16 cellular contexts compared by ENCODE assay signal in genomic region chr3:167422396-167422795, GRCh38. TPM values are rescaled to one million over a fixed set of nuclear protein-coding genes. Genes with fewer than 3 reads are reported as not detected.
"Had no signal": no experiment of that assay in that cellular context is flagged by ENCODE, and none has a peak within 500 bp of the region (broad histone marks: within the 10 kb centered on the region; RNA-seq: fewer than 3 reads in every experiment).

No MANE protein-coding gene starts in this region.

RNA-seq across cellular contexts. Expression of gene ZBBX, which starts 42.3 kb away (rescaled TPM):
- total RNA-seq: activated naive CD4-positive, alpha-beta T cell treated with anti-CD3 and anti-CD28 coated beads for 36 hours; activated naive CD4-positive, alpha-beta T cell treated with anti-CD3 and anti-CD28 coated beads, Interleukin-2, amount 50 U/mL, for 72 hours; activated naive CD8-positive, alpha-beta T cell treated with anti-CD3 and anti-CD28 coated beads for 36 hours; activated naive CD8-positive, alpha-beta T cell treated with anti-CD3 and anti-CD28 coated beads, Interleukin-2, amount 10 ng/mL, durations not matched to agents 7 days and 5 days; activated T-cell treated with anti-CD3 and anti-CD28 coated beads, Interleukin-2, amount 50 U/mL, for 4 hours; activated T-cell treated with anti-CD3 and anti-CD28 coated beads, Interleukin-2, amount 50 U/mL, for 72 hours; activated T-helper 1 cell treated with anti-CD3 and anti-CD28 coated beads, Interleukin-12 subunit alpha, Interleukin-12 subunit beta, Interleukin-2, Interleukin-4 antibody, amounts not matched to agents 30 ng/mL and 10 ng/mL and 1 ng/mL, durations not matched to agents 14 hours and 24 hours and 36 hours; activated T-helper 17 cell treated with anti-CD3 and anti-CD28 coated beads, Interleukin-2, amount 50 U/mL, for 72 hours; activated T-helper 2 cell treated with anti-CD3 and anti-CD28 coated beads, Interferon-gamma antibody, Interleukin-2, Interleukin-4, amounts not matched to agents 10 μg/mL and 5 μg/mL and 100 μg/mL, durations not matched to agents 14 hours and 24 hours and 36 hours; adrenal gland; aorta; ascending aorta; breast epithelium; chondrocyte had no signal
- polyA plus RNA-seq: aorta had no signal

RNA-seq across cellular contexts. Expression of gene SERPINI2, which starts 51.4 kb away (rescaled TPM):
- total RNA-seq: activated naive CD4-positive, alpha-beta T cell treated with anti-CD3 and anti-CD28 coated beads for 36 hours; activated naive CD4-positive, alpha-beta T cell treated with anti-CD3 and anti-CD28 coated beads, Interleukin-2, amount 50 U/mL, for 72 hours; activated naive CD8-positive, alpha-beta T cell treated with anti-CD3 and anti-CD28 coated beads for 36 hours; activated naive CD8-positive, alpha-beta T cell treated with anti-CD3 and anti-CD28 coated beads, Interleukin-2, amount 10 ng/mL, durations not matched to agents 7 days and 5 days; activated T-cell treated with anti-CD3 and anti-CD28 coated beads, Interleukin-2, amount 50 U/mL, for 4 hours; activated T-cell treated with anti-CD3 and anti-CD28 coated beads, Interleukin-2, amount 50 U/mL, for 72 hours; activated T-helper 1 cell treated with anti-CD3 and anti-CD28 coated beads, Interleukin-12 subunit alpha, Interleukin-12 subunit beta, Interleukin-2, Interleukin-4 antibody, amounts not matched to agents 30 ng/mL and 10 ng/mL and 1 ng/mL, durations not matched to agents 14 hours and 24 hours and 36 hours; activated T-helper 17 cell treated with anti-CD3 and anti-CD28 coated beads, Interleukin-2, amount 50 U/mL, for 72 hours; activated T-helper 2 cell treated with anti-CD3 and anti-CD28 coated beads, Interferon-gamma antibody, Interleukin-2, Interleukin-4, amounts not matched to agents 10 μg/mL and 5 μg/mL and 100 μg/mL, durations not matched to agents 14 hours and 24 hours and 36 hours; ascending aorta; bronchial epithelial cell; chondrocyte had no signal
- polyA plus RNA-seq: cardiac muscle cell had no signal
